25 cellular contexts compared by ENCODE assay signal in genomic region chr6:34289137-34289536, GRCh38. TPM values are rescaled to one million over a fixed set of nuclear protein-coding genes. Genes with fewer than 3 reads are reported as not detected.
DNase-seq lines count a peak whose midpoint lies in the region; ATAC-seq, FAIRE-seq and TF ChIP-seq lines count a peak whose summit lies in the region.
"Had no signal": no experiment of that assay in that cellular context is flagged by ENCODE, and none has a peak within 500 bp of the region (broad histone marks: within the 10 kb centered on the region; RNA-seq: fewer than 3 reads in every experiment).

No MANE protein-coding gene starts in this region.

- CTCF ChIA-PET in activated naive CD4-positive, alpha-beta T cell treated with anti-CD3 and anti-CD28 coated beads for 36 hours (lab: Charles Lee), result interaction anchor here (1.1 kb wide), 1 partner anchor 9 kb away, joined by 3 read pairs; no protein-coding TSS in a partner anchor
- CTCF ChIA-PET in K562 (lab: Yijun Ruan, JAX; ENCODE audit: low intra/inter-chr PET ratio), result no interaction called here

- no peaks in the 10 kb centered on the region for H3K9me1 ChIP-seq in K562 (ENCODE audit: control insufficient read depth, insufficient read depth, low read length)

- no peak overlapping the region for H2AFZ ChIP-seq in K562 (ENCODE audit: low read depth, low read length)
- H2AFZ ChIP-seq: neural progenitor cell had no signal

- no peak for TF ChIP-seq EP300 in K562 (IDR thresholded peaks at IDR 0.05; ENCODE audit: low read length)

- H3K9ac ChIP-seq in K562 (ENCODE audit: insufficient read depth in 1 of 2, low read depth in 2 of 2, low read length in 2 of 2), result peak overlapping the region in 1 of 2 experiments; percentile 16; a peak in 1 of 4 replicates
- H3K9ac ChIP-seq: neural progenitor cell had no signal

- no peaks in the 10 kb centered on the region for H3K9me3 ChIP-seq in KOPT-K1 (ENCODE audit: insufficient read depth, low read length, poor library complexity, severe bottlenecking)
- no peaks in the 10 kb centered on the region for H3K9me3 ChIP-seq in K562 (replicated peaks; ENCODE audit: control insufficient read depth, insufficient read depth, low read depth, low read length)
- H3K9me3 ChIP-seq in psoas muscle, result no peaks in the 10 kb centered on the region

- no peak for DNase-seq in activated naive CD4-positive, alpha-beta T cell treated with anti-CD3 and anti-CD28 coated beads for 36 hours
- DNase-seq in activated naive CD4-positive, alpha-beta T cell treated with Interleukin-2 at 50 U/mL for 16 hours, result no peak
- DNase-seq in K562 (ENCODE audit: extremely low read depth in 1 of 4, low spot score in 3 of 4) (no peak), psoas muscle (no peak), mesothelial cell of epicardium (ENCODE audit: low spot score in 2 of 2, unreplicated experiment in 2 of 2) (no peak), amygdala (lab: John Stamatoyannopoulos, UW) (no peak)
- DNase-seq: activated gamma-delta T cell; aorta; CD8-positive, alpha-beta memory T cell; effector CD4-positive, alpha-beta T cell; GDM1; kidney glomerular epithelial cell; mesendoderm; NCI-H1694 treated with DMSO at 0.1 percent for 48 hours; NCI-H748 treated with DMSO at 0.1 percent for 48 hours; small intestine; stimulated activated CD4-positive, alpha-beta T cell treated with anti-CD3 and anti-CD28 coated beads, Interleukin-2, amount 100 ng/mL, for 48 hours; trophoblast cell; WERI-Rb-1 had no signal

- H3K27ac ChIP-seq in KOPT-K1 (ENCODE audit: low read depth, low read length, poor library complexity, severe bottlenecking), result peak overlapping the region; percentile 49
- no peak overlapping the region for H3K27ac ChIP-seq in K562 (ENCODE audit: extremely low read depth, low read depth, low read length)
- H3K27ac ChIP-seq in psoas muscle, result peak overlapping the region; percentile 87
- H3K27ac ChIP-seq: neural progenitor cell, WERI-Rb-1 had no signal

- 92% methylated on average over 11 of the region's 11 CpGs for WGBS in K562 (ENCODE audit: insufficient coverage, low coverage, missing lambda C conversion rate)
- 86 to 97% (median 93%) methylated on average over 11 of the region's 11 CpGs for WGBS in psoas muscle, 3 donors

- H3K4me2 ChIP-seq in K562 (ENCODE audit: insufficient read depth, low read length), result no peak overlapping the region
- H3K4me2 ChIP-seq: neural progenitor cell had no signal

- no peaks in the 10 kb centered on the region for H3K27me3 Mint-ChIP-seq in activated naive CD4-positive, alpha-beta T cell treated with anti-CD3 and anti-CD28 coated beads for 36 hours (ENCODE audit: low read depth)
- H3K27me3 Mint-ChIP-seq in mesothelial cell of epicardium (ENCODE audit: low read depth), result no peaks in the 10 kb centered on the region
- H3K27me3 Mint-ChIP-seq: CD8-positive, alpha-beta memory T cell; stimulated activated naive CD8-positive, alpha-beta T cell treated with anti-CD3 and anti-CD28 coated beads, Interleukin-15, amount 100 ng/mL, for 72 hours had no signal

- H3K36me3 ChIP-seq in KOPT-K1 (ENCODE audit: insufficient read depth, low read length) (peaks cover 38% of the 10 kb centered on the region), K562 (ENCODE audit: control insufficient read depth, insufficient read depth, low read length) (peaks cover 79% of the 10 kb centered on the region), psoas muscle (ENCODE audit: insufficient read depth in 1 of 2, low read depth in 1 of 2) (peaks cover 4 to 53% of the 10 kb centered on the region in 2 donors)
- H3K36me3 ChIP-seq: neural progenitor cell had no signal

- in situ Hi-C loops in K562 (cut with MboI), result no loop called here

- H3K4me3 ChIP-seq in K562 (no peak overlapping the region), psoas muscle (no peak overlapping the region)
- H3K4me3 ChIP-seq: neural progenitor cell had no signal

- peaks cover 4% of the 10 kb centered on the region; the same call in 1 of the 3 replicates for H3K79me2 ChIP-seq in K562 (ENCODE audit: control insufficient read depth, insufficient read depth, low read length)

- ATAC-seq in K562 (no peak), psoas muscle (no peak), esophagus mucosa (no peak)

- no peak for TF ChIP-seq POLR2A in K562 (conservative IDR thresholded peaks at IDR 0.05)

- TF ChIP-seq CTCF in K562 (IDR thresholded peaks at IDR 0.05 in 2 of 3, conservative IDR thresholded peaks at IDR 0.05 in 1 of 3; ENCODE audit: insufficient read depth in 2 of 3, low read depth in 1 of 3, low read length in 3 of 3) (no peak), psoas muscle (IDR thresholded peaks at IDR 0.05) (no peak), mesothelial cell of epicardium (IDR thresholded peaks at IDR 0.05; ENCODE audit: unreplicated experiment) (no peak)

- no peak for TF ChIP-seq RAD21 in K562 (CRISPR knock-in tag; conservative IDR thresholded peaks at IDR 0.05 in 1 of 2, IDR thresholded peaks at IDR 0.05 in 1 of 2)

- H3K27me3 ChIP-seq in K562 (ENCODE audit: control insufficient read depth in 2 of 2, insufficient read depth in 2 of 2, low read length in 2 of 2) (no peaks in the 10 kb centered on the region), psoas muscle (ENCODE audit: insufficient read depth in 3 of 3, low read length in 2 of 3) (no peaks in the 10 kb centered on the region)
- H3K27me3 ChIP-seq: neural progenitor cell had no signal

- BruUV-seq in K562 (replicated peaks; lab: Mats Ljungman, UMichigan), result no TSS peak

- no peaks in the 10 kb centered on the region for H4K20me1 ChIP-seq in K562 (replicated peaks; ENCODE audit: control insufficient read depth, insufficient read depth, low read length)

- peak overlapping the region; percentile 79 for H3K27ac Mint-ChIP-seq in activated naive CD4-positive, alpha-beta T cell treated with anti-CD3 and anti-CD28 coated beads for 36 hours
- no peak overlapping the region for H3K27ac Mint-ChIP-seq in mesothelial cell of epicardium

- no peaks in the 10 kb centered on the region for H3K9me3 Mint-ChIP-seq in activated naive CD4-positive, alpha-beta T cell treated with anti-CD3 and anti-CD28 coated beads for 36 hours
- H3K9me3 Mint-ChIP-seq in mesothelial cell of epicardium, result no peaks in the 10 kb centered on the region
- H3K9me3 Mint-ChIP-seq: CD8-positive, alpha-beta memory T cell; neural progenitor cell; stimulated activated naive CD8-positive, alpha-beta T cell treated with anti-CD3 and anti-CD28 coated beads, Interleukin-15, amount 100 ng/mL, for 72 hours had no signal

- H3K4me3 Mint-ChIP-seq in activated naive CD4-positive, alpha-beta T cell treated with anti-CD3 and anti-CD28 coated beads for 36 hours, result no peak overlapping the region
- no peak overlapping the region for H3K4me3 Mint-ChIP-seq in mesothelial cell of epicardium
- H3K4me3 Mint-ChIP-seq: CD8-positive, alpha-beta memory T cell; neural progenitor cell had no signal

- no peak for FAIRE-seq in K562 (lab: Jason Lieb, UNC)
- FAIRE-seq: frontal cortex, H1, small intestine had no signal

- H3K4me1 ChIP-seq in K562 (replicated peaks in 1 of 2; ENCODE audit: control insufficient read depth in 2 of 2, insufficient read depth in 2 of 2, low read length in 2 of 2) (peaks cover 3 to 21% of the 10 kb centered on the region in 2 experiments; a peak in 4 of 5 replicates), psoas muscle (peaks cover 69% of the 10 kb centered on the region)
- H3K4me1 ChIP-seq: neural progenitor cell had no signal

- POLR2A ChIA-PET in K562 (lab: Yijun Ruan, JAX), result interaction anchor here (0.7 to 1.5 kb wide), 5 partner anchors 9 to 16 kb away, joined by 3 to 5 read pairs (median 3); no protein-coding TSS in a partner anchor

- H3K4me1 Mint-ChIP-seq in activated naive CD4-positive, alpha-beta T cell treated with anti-CD3 and anti-CD28 coated beads for 36 hours (ENCODE audit: low read depth), result peaks cover 14% of the 10 kb centered on the region
- no peaks in the 10 kb centered on the region for H3K4me1 Mint-ChIP-seq in mesothelial cell of epicardium
- H3K4me1 Mint-ChIP-seq: neural progenitor cell had no signal

- intact Hi-C loops in activated naive CD4-positive, alpha-beta T cell treated with anti-CD3 and anti-CD28 coated beads for 36 hours (cut with micrococcal nuclease), result no loop called here
- intact Hi-C loops in K562 (cut with micrococcal nuclease), result no loop called here
- intact Hi-C loops in psoas muscle (cut with DNase I), result no loop called here

- peaks cover 36% of the 10 kb centered on the region for H3K36me3 Mint-ChIP-seq in activated naive CD4-positive, alpha-beta T cell treated with anti-CD3 and anti-CD28 coated beads for 36 hours (ENCODE audit: low read depth)
- peaks cover 30% of the 10 kb centered on the region for H3K36me3 Mint-ChIP-seq in mesothelial cell of epicardium

RNA-seq across cellular contexts. Expression of gene SMIM29, which starts 40.3 kb away (rescaled TPM):
- 10 to 100 TPM; 11.7 to 13.8 TPM for total RNA-seq in activated naive CD4-positive, alpha-beta T cell treated with anti-CD3 and anti-CD28 coated beads for 36 hours
- 9.6 and 43.3 TPM in 2 replicates for total RNA-seq in K562 (2011; cell fraction: chromatin; rRNA removed; ENCODE audit: low replicate concordance)
- 62.9 and 65.8 TPM in 2 replicates for total RNA-seq in K562 (2011; cell fraction: nucleolus; rRNA removed)
- 33.6 and 43.7 TPM in 2 replicates for total RNA-seq in K562 (2011; cell fraction: nucleoplasm; rRNA removed)
- total RNA-seq in K562 (2014; rRNA removed) (31.8 and 42.1 TPM in 2 replicates), K562 (2014; rRNA removed; fragmentation: Illumina TruSeq; extraction: Trizol) (4.6 and 6.5 TPM in 2 replicates), K562 (2015; rRNA removed; fragmentation: Illumina TruSeq; extraction: Trizol) (18.2 and 21.9 TPM in 2 replicates), K562 (2021) (30.1 and 35.5 TPM in 2 replicates), psoas muscle (10 to 100 TPM; 14.4 to 59.4 (median 31.5) TPM), mesothelial cell of epicardium (8.4 to 8.9 TPM (median 8.6 TPM) in 3 replicates), esophagus mucosa (30.6 TPM)
- polyA plus RNA-seq in K562 (2011; rRNA removed) (29.1 and 74.4 TPM in 2 replicates), K562 (2014; fragmentation: Illumina TruSeq; extraction: Trizol) (20.9 and 39.0 TPM in 2 replicates), K562 (2014; fragmentation: Nextera tagmentation; extraction: Ambion mirVana) (10 to 100 TPM; 13.1 to 13.7 TPM), K562 (2014; rRNA removed) (34.9 and 36.7 TPM in 2 replicates), psoas muscle (100 to 1,000 TPM in 1 of 3 donors, 10 to 100 TPM in 2; 24.6 to 100 (median 44.1) TPM)
- polyA plus RNA-seq in K562 (2011; cell fraction: cytosol; rRNA removed), result 106 and 151 TPM in 2 replicates
- 87.3 and 88.9 TPM in 2 replicates for polyA plus RNA-seq in K562 (2011; cell fraction: nucleus; rRNA removed)
- polyA plus RNA-seq in K562 (2012), result 43.9 and 73.7 TPM in 2 replicates
- 10.5 and 14.6 TPM in 2 replicates for polyA minus RNA-seq in K562 (2011; rRNA and poly(A)+ RNA removed)
- polyA minus RNA-seq in K562 (2011; cell fraction: cytosol; rRNA and poly(A)+ RNA removed), result 18.3 and 35.8 TPM in 2 replicates
- 43.4 and 63.9 TPM in 2 replicates for polyA minus RNA-seq in K562 (2011; cell fraction: nucleus; rRNA and poly(A)+ RNA removed)

RNA-seq across cellular contexts. Expression of gene HMGA1, which starts 52.5 kb away (rescaled TPM):
- total RNA-seq in activated naive CD4-positive, alpha-beta T cell treated with anti-CD3 and anti-CD28 coated beads for 36 hours, result 100 to 1,000 TPM; 705 to 712 TPM
- total RNA-seq in K562 (2011; cell fraction: chromatin; rRNA removed; ENCODE audit: low replicate concordance), result 30.6 and 67.6 TPM in 2 replicates
- total RNA-seq in K562 (2011; cell fraction: nucleolus; rRNA removed), result 97.4 and 98.8 TPM in 2 replicates
- 112 and 202 TPM in 2 replicates for total RNA-seq in K562 (2011; cell fraction: nucleoplasm; rRNA removed)
- 1,004 and 1,256 TPM in 2 replicates for total RNA-seq in K562 (2014; rRNA removed)
- total RNA-seq in K562 (2014; rRNA removed; fragmentation: Illumina TruSeq; extraction: Trizol), result 270 and 326 TPM in 2 replicates
- total RNA-seq in K562 (2015; rRNA removed; fragmentation: Illumina TruSeq; extraction: Trizol), result 594 and 609 TPM in 2 replicates
- total RNA-seq in K562 (2021), result 1,947 and 1,950 TPM in 2 replicates
- polyA plus RNA-seq in K562 (2011; rRNA removed), result 205 and 451 TPM in 2 replicates
- polyA plus RNA-seq in K562 (2011; cell fraction: cytosol; rRNA removed), result 348 and 767 TPM in 2 replicates
- 229 and 367 TPM in 2 replicates for polyA plus RNA-seq in K562 (2011; cell fraction: nucleus; rRNA removed)
- 830 and 1,263 TPM in 2 replicates for polyA plus RNA-seq in K562 (2012)
- 1,608 and 1,897 TPM in 2 replicates for polyA plus RNA-seq in K562 (2014; fragmentation: Illumina TruSeq; extraction: Trizol)
- 10 to 100 TPM; 27.8 to 58.8 TPM for polyA plus RNA-seq in K562 (2014; fragmentation: Nextera tagmentation; extraction: Ambion mirVana)
- polyA plus RNA-seq in K562 (2014; rRNA removed), result 1,026 and 1,125 TPM in 2 replicates
- polyA minus RNA-seq in K562 (2011; rRNA and poly(A)+ RNA removed), result 66.3 and 71.3 TPM in 2 replicates
- polyA minus RNA-seq in K562 (2011; cell fraction: cytosol; rRNA and poly(A)+ RNA removed), result 364 and 449 TPM in 2 replicates
- polyA minus RNA-seq in K562 (2011; cell fraction: nucleus; rRNA and poly(A)+ RNA removed), result 49.0 and 60.6 TPM in 2 replicates
- total RNA-seq in psoas muscle, result 100 to 1,000 TPM in 3 of 4 donors, 10 to 100 TPM in 1; 83.5 to 151 (median 128) TPM
- 100 to 1,000 TPM; 111 to 389 (median 205) TPM for polyA plus RNA-seq in psoas muscle
- total RNA-seq in mesothelial cell of epicardium, result 213 to 222 TPM (median 216 TPM) in 3 replicates
- total RNA-seq in esophagus mucosa, result 244 TPM
